19 cellular contexts compared by ENCODE assay signal in the genomic region with DNA sequence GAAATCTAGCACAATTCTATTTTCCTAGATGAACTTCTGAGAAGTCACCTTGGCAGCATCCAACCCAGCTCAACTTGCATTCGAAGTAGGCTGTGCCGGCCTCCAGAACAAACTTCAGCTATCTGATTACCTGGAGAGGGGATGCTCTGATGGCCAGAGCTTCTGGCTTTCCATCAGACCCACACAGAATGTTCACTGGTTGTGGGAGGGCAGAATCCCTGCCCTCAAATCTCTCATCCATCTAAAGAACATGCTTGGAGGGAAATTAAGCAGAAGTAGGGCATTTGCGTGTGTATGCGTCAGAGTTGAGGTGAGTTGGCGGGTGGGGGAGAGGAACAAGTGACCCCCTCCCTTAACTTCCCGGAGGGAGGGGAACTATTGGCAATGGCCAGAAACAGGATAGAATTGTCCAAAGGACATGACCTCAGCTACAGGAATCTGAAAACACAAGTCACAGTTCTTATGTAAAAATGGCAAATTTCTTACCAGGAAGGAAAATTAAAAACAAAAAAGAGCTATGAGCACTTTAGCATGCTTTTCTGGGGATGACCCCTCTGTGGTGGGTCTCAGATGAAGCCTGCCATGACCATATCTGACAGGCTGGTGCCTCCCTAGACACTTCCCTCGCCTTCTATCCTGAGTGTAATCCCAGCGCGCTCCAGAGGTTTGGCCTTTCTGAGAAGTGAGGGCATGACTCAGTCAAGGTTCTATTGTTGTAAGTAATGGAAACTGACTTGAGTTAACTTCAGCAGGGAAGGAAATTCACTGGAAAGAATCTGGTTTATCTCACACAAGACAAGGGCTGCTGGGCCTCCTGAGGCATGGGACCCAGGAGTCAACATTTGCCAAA.
DNase-seq lines count a peak whose midpoint lies in the region; ATAC-seq, FAIRE-seq and TF ChIP-seq lines count a peak whose summit lies in the region.
"Had no signal": no experiment of that assay in that cellular context is flagged by ENCODE, and none has a peak within 500 bp of the region (broad histone marks: within the 10 kb centered on the region; RNA-seq: fewer than 3 reads in every experiment).

No MANE protein-coding gene starts in this region.

- H3K4me1 Mint-ChIP-seq in astrocyte (ENCODE audit: low read depth, unreplicated experiment), result peaks cover 10% of the 10 kb centered on the region
- H3K4me1 Mint-ChIP-seq: CD4-positive, CD25-positive, alpha-beta regulatory T cell; central memory CD8-positive, alpha-beta T cell had no signal

- no peak overlapping the region for H3K27ac ChIP-seq in astrocyte (ENCODE audit: low read depth, low read length)
- peak overlapping the region; percentile 83 for H3K27ac ChIP-seq in muscle layer of colon (ENCODE audit: low read depth, low read length)
- no peak overlapping the region for H3K27ac ChIP-seq in vagina
- H3K27ac ChIP-seq: psoas muscle had no signal

- H2AFZ ChIP-seq in astrocyte (ENCODE audit: low read depth, low read length), result no peak overlapping the region

- H3K79me2 ChIP-seq in astrocyte (ENCODE audit: insufficient read depth, low read length), result no peaks in the 10 kb centered on the region

- DNase-seq in astrocyte (ENCODE audit: low read depth), result peak; percentile 74
- DNase-seq in fibroblast of villous mesenchyme (ENCODE audit: low read depth), result peak; percentile 56
- DNase-seq in vagina (ENCODE audit: extremely low spot score in 2 of 2), result peak; percentile 67 to 78
- no peak for DNase-seq in NCI-H128 (lab: John Stamatoyannopoulos, UW; ENCODE audit: unreplicated experiment)
- DNase-seq: activated gamma-delta T cell; CD4-positive, CD25-positive, alpha-beta regulatory T cell; esophagus squamous epithelium; Kasumi-1; mucosa of descending colon; NCI-H1930; NCI-H69; psoas muscle; stimulated activated CD4-positive, alpha-beta T cell treated with anti-CD3 and anti-CD28 coated beads, Interleukin-2, amount 100 ng/mL, for 48 hours; T-helper 2 cell had no signal

- no peak overlapping the region for H3K4me2 ChIP-seq in astrocyte (ENCODE audit: low read length)

- no peaks in the 10 kb centered on the region for H4K20me1 ChIP-seq in astrocyte (ENCODE audit: insufficient read depth, low read length)

- TF ChIP-seq CTCF in astrocyte (IDR thresholded peaks at IDR 0.05; ENCODE audit: insufficient read depth, low read depth, low read length) (no peak), fibroblast of villous mesenchyme (IDR thresholded peaks at IDR 0.05; ENCODE audit: insufficient read depth, low read depth, low read length) (no peak), vagina (IDR thresholded peaks at IDR 0.05) (no peak)

- TF ChIP-seq POLR2A in vagina (IDR thresholded peaks at IDR 0.05), result no peak

- FAIRE-seq in astrocyte (lab: Jason Lieb, UNC), result peak; percentile 26
- FAIRE-seq: H54 had no signal

- peak overlapping the region; percentile 13 for H3K27ac Mint-ChIP-seq in astrocyte (ENCODE audit: unreplicated experiment)
- H3K27ac Mint-ChIP-seq: CD4-positive, CD25-positive, alpha-beta regulatory T cell had no signal

- no peak overlapping the region for H3K4me3 ChIP-seq in astrocyte (ENCODE audit: insufficient read depth, low read depth, low read length)
- H3K4me3 ChIP-seq in fibroblast of villous mesenchyme (ENCODE audit: low read depth, low read length), result no peak overlapping the region
- H3K4me3 ChIP-seq in muscle layer of colon (ENCODE audit: low read depth in 1 of 2, low read length in 2 of 2), result no peak overlapping the region
- no peak overlapping the region for H3K4me3 ChIP-seq in vagina
- H3K4me3 ChIP-seq: esophagus squamous epithelium, mucosa of descending colon, psoas muscle had no signal

- H3K27me3 Mint-ChIP-seq in astrocyte (ENCODE audit: low read depth, unreplicated experiment), result peaks cover 31% of the 10 kb centered on the region

- no peak overlapping the region for H3K4me3 Mint-ChIP-seq in astrocyte (ENCODE audit: unreplicated experiment)
- H3K4me3 Mint-ChIP-seq: CD4-positive, CD25-positive, alpha-beta regulatory T cell; central memory CD8-positive, alpha-beta T cell had no signal

- no peaks in the 10 kb centered on the region for H3K36me3 ChIP-seq in astrocyte (ENCODE audit: insufficient read depth, low read length)
- H3K36me3 ChIP-seq in muscle layer of colon (ENCODE audit: insufficient read depth, low read length), result no peaks in the 10 kb centered on the region
- H3K36me3 ChIP-seq in vagina, result no peaks in the 10 kb centered on the region
- H3K36me3 ChIP-seq: esophagus squamous epithelium had no signal

- H3K36me3 Mint-ChIP-seq in astrocyte (ENCODE audit: low read depth, unreplicated experiment), result peaks cover 3% of the 10 kb centered on the region
- H3K36me3 Mint-ChIP-seq: CD4-positive, CD25-positive, alpha-beta regulatory T cell had no signal

- H3K9ac ChIP-seq in astrocyte (ENCODE audit: low read length) (no peak overlapping the region), muscle layer of colon (ENCODE audit: low read length) (no peak overlapping the region)

- no peaks in the 10 kb centered on the region for H3K4me1 ChIP-seq in astrocyte (ENCODE audit: insufficient read depth, low read length)
- H3K4me1 ChIP-seq in muscle layer of colon (ENCODE audit: insufficient read depth, low read length), result peaks cover 50% of the 10 kb centered on the region
- peaks cover 16% of the 10 kb centered on the region for H3K4me1 ChIP-seq in vagina

- intact Hi-C loops in vagina (cut with DNase I), result no loop called here

- H3K9me3 ChIP-seq in astrocyte (ENCODE audit: insufficient read depth, low read depth, low read length) (no peaks in the 10 kb centered on the region), muscle layer of colon (ENCODE audit: low read length) (no peaks in the 10 kb centered on the region), vagina (no peaks in the 10 kb centered on the region)
- H3K9me3 ChIP-seq: esophagus squamous epithelium, mucosa of descending colon, psoas muscle had no signal

- H3K27me3 ChIP-seq in astrocyte (ENCODE audit: insufficient read depth, low read length), result no peaks in the 10 kb centered on the region
- H3K27me3 ChIP-seq in muscle layer of colon (ENCODE audit: control insufficient read depth in 1 of 2, insufficient read depth in 2 of 2, low read length in 2 of 2), result no peaks in the 10 kb centered on the region
- H3K27me3 ChIP-seq in vagina, result no peaks in the 10 kb centered on the region
- H3K27me3 ChIP-seq: esophagus squamous epithelium had no signal

- H3K9me3 Mint-ChIP-seq in astrocyte (ENCODE audit: unreplicated experiment), result peaks cover 1% of the 10 kb centered on the region
- H3K9me3 Mint-ChIP-seq: CD4-positive, CD25-positive, alpha-beta regulatory T cell; central memory CD8-positive, alpha-beta T cell had no signal

- ATAC-seq in HG03565 (IDR thresholded peaks at IDR 0.05; ENCODE audit: unreplicated experiment) (no peak), GM18519 (IDR thresholded peaks at IDR 0.05; ENCODE audit: low FRiP score, unreplicated experiment) (no peak)
- ATAC-seq: mucosa of descending colon had no signal
